In genomic region chr1:9821710-9822109, GRCh38 we compare ENCODE assay signal across 12 cellular contexts. TPM values are rescaled to one million over a fixed set of nuclear protein-coding genes. Genes with fewer than 3 reads are reported as not detected.
DNase-seq lines count a peak whose midpoint lies in the region; ATAC-seq, FAIRE-seq and TF ChIP-seq lines count a peak whose summit lies in the region.
"Had no signal": no experiment of that assay in that cellular context is flagged by ENCODE, and none has a peak within 500 bp of the region (broad histone marks: within the 10 kb centered on the region; RNA-seq: fewer than 3 reads in every experiment).

No MANE protein-coding gene starts in this region.

- H3K27me3 ChIP-seq in Caco-2 (replicated peaks; ENCODE audit: control insufficient read depth, insufficient read depth, low read length): no peaks in the 10 kb centered on the region
- no peaks in the 10 kb centered on the region for H3K27me3 ChIP-seq in IMR-90 (ENCODE audit: control insufficient read depth, insufficient read depth, low read length)
- no peaks in the 10 kb centered on the region for H3K27me3 ChIP-seq in GM12878 (replicated peaks in 1 of 2; ENCODE audit: control insufficient read depth in 2 of 2, insufficient read depth in 2 of 2, low read length in 1 of 2)
- no peaks in the 10 kb centered on the region for H3K27me3 ChIP-seq in upper lobe of right lung
- H3K27me3 ChIP-seq: esophagus muscularis mucosa, stomach had no signal

- H3K27me3 Mint-ChIP-seq in Caco-2 (ENCODE audit: insufficient read depth, unreplicated experiment): no peaks in the 10 kb centered on the region
- H3K27me3 Mint-ChIP-seq in natural killer cell (ENCODE audit: low read depth in 2 of 2): no peaks in the 10 kb centered on the region

- TF ChIP-seq POLR2A in IMR-90 (IDR thresholded peaks at IDR 0.05; ENCODE audit: low read depth, low read length) (no peak), GM12878 (IDR thresholded peaks at IDR 0.05; ENCODE audit: low read depth, low read length) (no peak)

- no peak for TF ChIP-seq CTCF in Caco-2 (IDR thresholded peaks at IDR 0.05; ENCODE audit: insufficient read depth in 1 of 2, low read depth in 1 of 2, low read length in 1 of 2, severe bottlenecking in 1 of 2, unreplicated experiment in 1 of 2)
- no peak for TF ChIP-seq CTCF in IMR-90 (conservative IDR thresholded peaks at IDR 0.05; ENCODE audit: low read depth, low read length)
- no peak for TF ChIP-seq CTCF in GM12878 (IDR thresholded peaks at IDR 0.05 in 2 of 3, conservative IDR thresholded peaks at IDR 0.05 in 1 of 3; ENCODE audit: control insufficient read depth in 2 of 3, extremely low read depth in 1 of 3, insufficient read depth in 1 of 3, low read depth in 3 of 3, low read length in 3 of 3)
- TF ChIP-seq CTCF in natural killer cell (IDR thresholded peaks at IDR 0.05): no peak
- TF ChIP-seq CTCF in upper lobe of right lung (IDR thresholded peaks at IDR 0.05): no peak

- TF ChIP-seq RAD21 in IMR-90 (IDR thresholded peaks at IDR 0.05; ENCODE audit: low read length): no peak
- TF ChIP-seq RAD21 in GM12878 (IDR thresholded peaks at IDR 0.05; ENCODE audit: insufficient read depth, low read depth, low read length): no peak

- DNase-seq in Caco-2 (no peak), IMR-90 (no peak), GM12878 (ENCODE audit: low read depth, low spot score) (no peak), natural killer cell (no peak), upper lobe of right lung (no peak), NCI-H1417 (lab: John Stamatoyannopoulos, UW) (no peak), cerebellum (ENCODE audit: low spot score) (no peak)
- no peak for DNase-seq in activated CD8-positive, alpha-beta memory T cell treated with anti-CD3 and anti-CD28 coated beads, Interleukin-2, amount 50 U/mL, for 4 hours
- DNase-seq: NCI-H526 treated with DMSO at 0.1 percent for 48 hours, stomach had no signal

- POLR2A ChIA-PET in Caco-2 (lab: Charles Lee): no interaction called here
- POLR2A ChIA-PET in IMR-90 (lab: Charles Lee; ENCODE audit: unreplicated experiment): no interaction called here
- POLR2A ChIA-PET in GM12878 (lab: Charles Lee): interaction anchor here (1.2 kb wide), 1 partner anchor 22 kb away, joined by 3 read pairs; no protein-coding TSS in a partner anchor

- H2BK20ac ChIP-seq in IMR-90 (ENCODE audit: low read depth, low read length): no peak overlapping the region

- H2AK9ac ChIP-seq in IMR-90 (replicated peaks; ENCODE audit: low read depth, low read length, poor library complexity): no peak overlapping the region

- no peak overlapping the region for H3K14ac ChIP-seq in IMR-90 (replicated peaks; ENCODE audit: low read depth, low read length)

- no peak overlapping the region for H3K4ac ChIP-seq in IMR-90 (ENCODE audit: low read depth, low read length)

- H3K9me3 Mint-ChIP-seq in Caco-2 (ENCODE audit: unreplicated experiment): no peaks in the 10 kb centered on the region
- H3K9me3 Mint-ChIP-seq in natural killer cell: no peaks in the 10 kb centered on the region

- no peak overlapping the region for H3K56ac ChIP-seq in IMR-90 (ENCODE audit: extremely low read depth, insufficient read depth, low read length)

- no peak overlapping the region for H3K23ac ChIP-seq in IMR-90 (ENCODE audit: low read depth, low read length)

- H3K27ac Mint-ChIP-seq in Caco-2 (ENCODE audit: unreplicated experiment) (no peak overlapping the region), natural killer cell (no peak overlapping the region)

- dilution Hi-C loops in IMR-90 (cut with HindIII; ENCODE audit: low sequenced_read_pairs, unreplicated experiment): no loop called here

- no peak overlapping the region for H4K91ac ChIP-seq in IMR-90 (ENCODE audit: insufficient read depth, low read depth, low read length)

- H4K20me1 ChIP-seq in IMR-90 (ENCODE audit: insufficient read depth, low read length): peaks cover 36% of the 10 kb centered on the region
- H4K20me1 ChIP-seq in GM12878 (ENCODE audit: control insufficient read depth, insufficient read depth): no peaks in the 10 kb centered on the region

- SMC1A ChIA-PET in GM12878 (lab: Charles Lee; ENCODE audit: uncharacterized antibody, unreplicated experiment): interaction anchor here (0.8 to 7.2 kb wide), 4 partner anchors 10 to 45 kb away, joined by 3 to 49 read pairs (median 5); no protein-coding TSS in a partner anchor

- H3K9ac ChIP-seq in IMR-90 (ENCODE audit: low read depth, low read length) (no peak overlapping the region), GM12878 (ENCODE audit: control insufficient read depth, insufficient read depth, low read length) (peak overlapping the region; percentile 81; the same call in 1 of the 2 replicates)

- TF ChIP-seq EP300 in GM12878 (IDR thresholded peaks at IDR 0.05; ENCODE audit: borderline replicate concordance in 1 of 2, control insufficient read depth in 1 of 2, low read depth in 2 of 2, low read length in 2 of 2): no peak

- H3K9me3 ChIP-seq in Caco-2 (no peaks in the 10 kb centered on the region), IMR-90 (ENCODE audit: control insufficient read depth, insufficient read depth, low read length) (no peaks in the 10 kb centered on the region), GM12878 (replicated peaks; ENCODE audit: control insufficient read depth, insufficient read depth, low read length) (no peaks in the 10 kb centered on the region; the same call in 2 of the 3 replicates), upper lobe of right lung (no peaks in the 10 kb centered on the region)
- H3K9me3 ChIP-seq: esophagus muscularis mucosa, stomach had no signal

- H2AFZ ChIP-seq in IMR-90 (replicated peaks; ENCODE audit: low read length, poor library complexity) (no peak overlapping the region), GM12878 (ENCODE audit: control insufficient read depth, low read depth, low read length) (no peak overlapping the region)

- in situ Hi-C loops in IMR-90 (cut with MboI; ENCODE audit: low sequenced_read_pairs): no loop called here
- in situ Hi-C loops in GM12878 (cut with MboI): no loop called here

- H3K4me1 ChIP-seq in Caco-2: peaks cover 29% of the 10 kb centered on the region
- 0 out of 2 replicates have a peak, but pooled peaks cover 3% of the 10 kb centered on the region for H3K4me1 ChIP-seq in IMR-90 (ENCODE audit: control insufficient read depth, insufficient read depth, low read length)
- peaks cover 26% of the 10 kb centered on the region for H3K4me1 ChIP-seq in GM12878 (ENCODE audit: control insufficient read depth, insufficient read depth, low read length)
- H3K4me1 ChIP-seq in upper lobe of right lung: peaks cover 25% of the 10 kb centered on the region

- H2BK5ac ChIP-seq in IMR-90 (ENCODE audit: low read depth, low read length, poor library complexity, severe bottlenecking): no peak overlapping the region

- H3K4me2 ChIP-seq in IMR-90 (ENCODE audit: low read depth, low read length): peak overlapping the region; percentile 95; the same call in 1 of the 2 replicates
- H3K4me2 ChIP-seq in GM12878 (ENCODE audit: control insufficient read depth, insufficient read depth): peak overlapping the region; percentile 78

- H4K5ac ChIP-seq in IMR-90 (ENCODE audit: low read depth, low read length): no peak overlapping the region

- peaks cover 13% of the 10 kb centered on the region for H3K4me1 Mint-ChIP-seq in Caco-2 (ENCODE audit: low read depth, unreplicated experiment)
- H3K4me1 Mint-ChIP-seq in natural killer cell: peaks cover 35 to 40% of the 10 kb centered on the region in 2 donors

- RAD21 ChIA-PET in GM12878 (lab: Charles Lee; ENCODE audit: unreplicated experiment): interaction anchor here (0.8 to 1.5 kb wide), 3 partner anchors 35 to 39 kb away, joined by 3 to 11 read pairs (median 4); no protein-coding TSS in a partner anchor

- no peak for FAIRE-seq in GM12878 (lab: Jason Lieb, UNC)
- FAIRE-seq: G401.6 had no signal

- H3K4me3 Mint-ChIP-seq in Caco-2 (ENCODE audit: unreplicated experiment) (peak overlapping the region; percentile 88), natural killer cell (peak overlapping the region; percentile 93)

- intact Hi-C loops in Caco-2 (cut with micrococcal nuclease; ENCODE audit: unreplicated experiment) (no loop called here), IMR-90 (cut with micrococcal nuclease) (loop anchor here (5.0 kb wide), 1 partner anchor 39 kb away; no protein-coding TSS in a partner anchor), GM12878 (cut with micrococcal nuclease; ENCODE audit: unreplicated experiment) (loop anchor here (2.0 kb wide), 2 partner anchors 35 to 43 kb away; no protein-coding TSS in a partner anchor), natural killer cell (cut with micrococcal nuclease) (loop anchor here (5.0 kb wide), 2 partner anchors 234 to 871 kb away; partner anchors contain the start of gene TMEM201), upper lobe of right lung (cut with DNase I) (no loop called here)

- H3K4me3 ChIP-seq in Caco-2 (ENCODE audit: low read depth, low read length): no peak overlapping the region
- no peak overlapping the region for H3K4me3 ChIP-seq in IMR-90 (ENCODE audit: insufficient read depth, low read depth, low read length)
- peak overlapping the region; percentile 96 for H3K4me3 ChIP-seq in GM12878
- no peak overlapping the region for H3K4me3 ChIP-seq in upper lobe of right lung

- H3K36me3 ChIP-seq in Caco-2 (ENCODE audit: control insufficient read depth, insufficient read depth, low read length): no peaks in the 10 kb centered on the region
- H3K36me3 ChIP-seq in IMR-90 (ENCODE audit: control insufficient read depth, insufficient read depth, low read length): no peaks in the 10 kb centered on the region
- no peaks in the 10 kb centered on the region for H3K36me3 ChIP-seq in GM12878 (ENCODE audit: control insufficient read depth in 2 of 2, insufficient read depth in 2 of 2, low read length in 1 of 2)
- H3K36me3 ChIP-seq in upper lobe of right lung: no peaks in the 10 kb centered on the region
- H3K36me3 ChIP-seq: esophagus muscularis mucosa, stomach had no signal

- H3K36me3 Mint-ChIP-seq in Caco-2 (ENCODE audit: insufficient read depth, unreplicated experiment): no peaks in the 10 kb centered on the region
- no peaks in the 10 kb centered on the region for H3K36me3 Mint-ChIP-seq in natural killer cell

- peaks cover 19 to 44% of the 10 kb centered on the region in 2 experiments for H3K79me1 ChIP-seq in IMR-90 (ENCODE audit: low read depth in 1 of 2, low read length in 2 of 2)

- no peak overlapping the region for H4K8ac ChIP-seq in IMR-90 (ENCODE audit: low read depth in 2 of 2, low read length in 2 of 2)

- H3K9me1 ChIP-seq in IMR-90 (ENCODE audit: insufficient read depth, low read length): peaks cover 10% of the 10 kb centered on the region; the same call in 1 of the 2 replicates

- CTCF ChIA-PET in Caco-2 (lab: Charles Lee) (no interaction called here), IMR-90 (lab: Yijun Ruan, JAX) (no interaction called here), GM12878 (lab: Yijun Ruan, JAX) (interaction anchor here (0.9 to 4.4 kb wide), 7 partner anchors 9 to 196 kb away, joined by 3 to 40 read pairs (median 3); no protein-coding TSS in a partner anchor)

- BruUV-seq in Caco-2 (replicated peaks; lab: Mats Ljungman, UMichigan) (TSS peak; percentile 45), IMR-90 (replicated peaks; lab: Mats Ljungman, UMichigan) (no TSS peak), GM12878 (replicated peaks; lab: Mats Ljungman, UMichigan) (no TSS peak)

- ATAC-seq in IMR-90 (ENCODE audit: low read depth) (no peak), GM12878 (no peak), natural killer cell (no peak), upper lobe of right lung (no peak)

- no peak overlapping the region for H2AK5ac ChIP-seq in IMR-90 (ENCODE audit: low read depth, low read length)

- no peak overlapping the region for H2BK120ac ChIP-seq in IMR-90 (ENCODE audit: low read depth, low read length)

- H3K27ac ChIP-seq in IMR-90 (ENCODE audit: insufficient read depth, low read length): no peak overlapping the region
- H3K27ac ChIP-seq in GM12878 (ENCODE audit: control insufficient read depth, insufficient read depth): no peak overlapping the region
- no peak overlapping the region for H3K27ac ChIP-seq in upper lobe of right lung
- H3K27ac ChIP-seq: stomach had no signal

- no CpG with 5 or more reads among the region's 4 CpGs for WGBS in IMR-90 (ENCODE audit: extremely low coverage in 2 of 2, insufficient read length in 1 of 2), 2 experiments
- WGBS in GM12878 (ENCODE audit: insufficient coverage, insufficient replicate concordance, low lambda C conversion rate, missing lambda C conversion rate): 62% methylated on average over 4 of the region's 4 CpGs

- no peak overlapping the region for H3K18ac ChIP-seq in IMR-90 (ENCODE audit: low read depth, low read length)

- peaks cover 54% of the 10 kb centered on the region for H3K79me2 ChIP-seq in GM12878 (ENCODE audit: control insufficient read depth, insufficient read depth, low read length)

- H2BK15ac ChIP-seq in IMR-90 (ENCODE audit: low read depth, low read length): no peak overlapping the region

RNA-seq across cellular contexts. Expression of gene CLSTN1, which starts 2.1 kb away (rescaled TPM):
- total RNA-seq in Caco-2 (2022) (89.2 and 102 TPM in 2 replicates), IMR-90 (2012; rRNA removed) (30.1 and 31.9 TPM in 2 replicates), GM12878 (2014; rRNA removed) (24.9 and 32.3 TPM in 2 replicates), GM12878 (2014; rRNA removed; fragmentation: Illumina TruSeq; extraction: Trizol) (18.4 and 21.5 TPM in 2 replicates), GM12878 (2021) (63.2 and 64.4 TPM in 2 replicates), natural killer cell (100 to 1,000 TPM in 1 of 3 donors, 10 to 100 TPM in 2; 83.1 to 114 (median 94.5) TPM), upper lobe of right lung (71.0 TPM), cerebellum (94.4 TPM)
- polyA plus RNA-seq in IMR-90 (2012; rRNA removed) (55.0 and 72.2 TPM in 2 replicates), GM12878 (2011; rRNA removed) (7.0 and 11.7 TPM in 2 replicates), GM12878 (2014; fragmentation: Illumina TruSeq; extraction: Trizol) (31.3 and 37.6 TPM in 2 replicates), GM12878 (2014; fragmentation: Nextera tagmentation; extraction: Ambion mirVana) (1 to 10 TPM; 2.7 to 5.6 TPM), GM12878 (2014; rRNA removed) (29.5 and 32.0 TPM in 2 replicates), GM12878 (2016; fragmentation: Nextera tagmentation; extraction: Ambion mirVana) (10 to 100 TPM in 1 of 2 experiments, 1 to 10 TPM in 1; 6.5 to 24.9 TPM)
- 61.7 and 74.8 TPM in 2 replicates for polyA plus RNA-seq in IMR-90 (2012; cell fraction: cytosol; rRNA removed)
- 63.4 and 67.9 TPM in 2 replicates for polyA plus RNA-seq in IMR-90 (2012; cell fraction: nucleus; rRNA removed; ENCODE audit: low replicate concordance)
- 36.4 and 44.3 TPM in 2 replicates for total RNA-seq in GM12878 (2013; cell fraction: nucleolus; rRNA removed)
- 22.3 TPM for polyA plus RNA-seq in GM12878 (2011; ENCODE audit: low read depth)
- polyA plus RNA-seq in GM12878 (2011; cell fraction: cytosol; rRNA removed): 18.3 and 21.7 TPM in 2 replicates
- polyA plus RNA-seq in GM12878 (2011; cell fraction: nucleus; rRNA removed): 25.4 and 32.6 TPM in 2 replicates
- 46.2 and 49.9 TPM in 2 replicates for polyA plus RNA-seq in GM12878 (2012)
- 14.1 and 17.1 TPM in 2 replicates for polyA minus RNA-seq in GM12878 (2011; rRNA and poly(A)+ RNA removed)
- 16.7 and 19.6 TPM in 2 replicates for polyA minus RNA-seq in GM12878 (2011; cell fraction: cytosol; rRNA and poly(A)+ RNA removed)
- 6.3 and 11.1 TPM in 2 replicates for polyA minus RNA-seq in GM12878 (2011; cell fraction: nucleus; rRNA and poly(A)+ RNA removed)

Comparison
In these comparisons a context has a peak if more than half of its experiments do, and no peak if none do; other contexts are left out.
1. intact Hi-C loops: an anchor here in IMR-90 (5.0 kb wide), GM12878 (2.0 kb wide) and natural killer cell (5.0 kb wide); none called in Caco-2 and upper lobe of right lung.